In the genomic region with DNA sequence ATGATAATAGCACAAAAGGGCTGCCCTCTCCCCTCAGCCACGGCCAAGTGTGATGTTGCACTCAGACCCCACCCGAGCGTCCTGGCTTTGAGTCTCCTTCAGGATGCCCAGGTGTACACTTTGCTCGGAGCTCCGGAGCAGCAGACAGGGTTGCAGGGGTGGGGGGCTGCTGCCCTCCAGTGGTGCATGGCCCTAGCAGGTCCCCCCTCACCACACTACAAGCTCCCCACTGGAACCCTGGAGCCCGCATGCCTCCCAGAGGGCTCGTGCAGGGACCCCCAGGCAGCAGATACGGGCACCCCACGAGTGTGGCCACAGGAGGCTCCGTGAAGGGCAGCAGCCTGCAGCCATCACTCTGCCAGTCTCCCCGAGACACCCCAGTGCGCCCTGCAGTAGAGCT, we compare ENCODE assay signal across 21 cellular contexts.
DNase-seq lines count a peak whose midpoint lies in the region; ATAC-seq, FAIRE-seq and TF ChIP-seq lines count a peak whose summit lies in the region.
"Had no signal": no experiment of that assay in that cellular context is flagged by ENCODE, and none has a peak within 500 bp of the region (broad histone marks: within the 10 kb centered on the region; RNA-seq: fewer than 3 reads in every experiment).

No MANE protein-coding gene starts in this region.

- H2BK15ac ChIP-seq in neuronal stem cell (ENCODE audit: low read length): no peak overlapping the region

- no peak for TF ChIP-seq POLR2A in K562 (conservative IDR thresholded peaks at IDR 0.05)

- peak overlapping the region in 1 of 2 experiments; percentile 87; a peak in 2 of 4 replicates for H3K27ac ChIP-seq in SK-N-SH (ENCODE audit: low read depth in 2 of 2, low read length in 1 of 2)
- no peak overlapping the region for H3K27ac ChIP-seq in K562 (ENCODE audit: extremely low read depth, low read depth, low read length)
- no peak overlapping the region for H3K27ac ChIP-seq in neuronal stem cell (replicated peaks; ENCODE audit: low read length)
- H3K27ac ChIP-seq: neutrophil, SJCRH30, testis had no signal

- H3K4ac ChIP-seq in neuronal stem cell (ENCODE audit: low read length): no peak overlapping the region

- H2BK5ac ChIP-seq in neuronal stem cell (ENCODE audit: low read length): peak overlapping the region; percentile 53

- DNase-seq in SK-N-SH (peak; percentile 73), GM13977 (ENCODE audit: low spot score) (peak; percentile 29), K562 (ENCODE audit: extremely low read depth in 1 of 4, low spot score in 3 of 4) (peak in 2 of 4 experiments; percentile 14 to 18), neuronal stem cell (ENCODE audit: low spot score) (no peak), pons (ENCODE audit: low spot score) (no peak), COLO829 (ENCODE audit: low spot score) (no peak), GM10266 (ENCODE audit: extremely low spot score) (no peak)
- DNase-seq: activated CD4-positive, alpha-beta T cell treated with anti-CD3 and anti-CD28 coated beads for 4 hours; dorsolateral prefrontal cortex; GDM1; NCI-H1436 treated with DMSO at 0.1 percent for 48 hours; small intestine; stimulated activated naive B cell treated with anti-CD40 and anti-IgM and Interleukin-4, amounts not matched to agents 10 μg/mL and 1 μg/mL and 100 μg/mL, for 72 hours; testis had no signal

- H2AFZ ChIP-seq in SK-N-SH (ENCODE audit: low read depth) (no peak overlapping the region), K562 (ENCODE audit: low read depth, low read length) (no peak overlapping the region), neuronal stem cell (ENCODE audit: low read length) (no peak overlapping the region)

- H2BK120ac ChIP-seq in neuronal stem cell (ENCODE audit: low read depth, low read length): no peak overlapping the region

- H3K9me3 ChIP-seq in SK-N-SH: no peaks in the 10 kb centered on the region
- no peaks in the 10 kb centered on the region for H3K9me3 ChIP-seq in K562 (replicated peaks; ENCODE audit: control insufficient read depth, insufficient read depth, low read depth, low read length)
- peaks cover 0 to 3% of the 10 kb centered on the region in 2 donors for H3K9me3 ChIP-seq in neuronal stem cell (replicated peaks in 1 of 2; ENCODE audit: control insufficient read depth in 2 of 2, insufficient read depth in 1 of 2, low read depth in 1 of 2, low read length in 2 of 2)
- H3K9me3 ChIP-seq: neutrophil, testis had no signal

- H3K9ac ChIP-seq in SK-N-SH (no peak overlapping the region), K562 (ENCODE audit: insufficient read depth in 1 of 2, low read depth in 2 of 2, low read length in 2 of 2) (no peak overlapping the region), neuronal stem cell (ENCODE audit: low read depth, low read length, poor library complexity) (no peak overlapping the region)

- H3F3A ChIP-seq in SK-N-SH (replicated peaks; ENCODE audit: insufficient read depth): no peaks in the 10 kb centered on the region

- no peak for FAIRE-seq in K562 (lab: Jason Lieb, UNC)
- FAIRE-seq: GM19239, islet of Langerhans, small intestine had no signal

- intact Hi-C loops in K562 (cut with micrococcal nuclease): no loop called here

- H3K79me1 ChIP-seq in neuronal stem cell (ENCODE audit: low read depth, low read length): no peaks in the 10 kb centered on the region

- H4K20me1 ChIP-seq in SK-N-SH (ENCODE audit: insufficient read depth) (no peaks in the 10 kb centered on the region), K562 (replicated peaks; ENCODE audit: control insufficient read depth, insufficient read depth, low read length) (no peaks in the 10 kb centered on the region)

- H3K79me2 ChIP-seq in SK-N-SH (ENCODE audit: insufficient read depth) (no peaks in the 10 kb centered on the region), K562 (ENCODE audit: control insufficient read depth, insufficient read depth, low read length) (no peaks in the 10 kb centered on the region)

- H4K8ac ChIP-seq in neuronal stem cell (ENCODE audit: low read depth, low read length): no peak overlapping the region

- CTCF ChIA-PET in SK-N-SH (lab: Yijun Ruan, JAX): interaction anchor here (0.5 to 2.4 kb wide), 26 partner anchors 9 to 432 kb away, joined by 3 to 17 read pairs (median 4); no protein-coding TSS in a partner anchor
- CTCF ChIA-PET in K562 (lab: Yijun Ruan, JAX; ENCODE audit: low intra/inter-chr PET ratio): interaction anchor here (0.7 kb wide), 1 partner anchor 281 kb away, joined by 9 read pairs; no protein-coding TSS in a partner anchor

- H3K18ac ChIP-seq in neuronal stem cell (ENCODE audit: low read length): no peak overlapping the region

- H3K36me3 ChIP-seq in SK-N-SH (replicated peaks in 1 of 2; ENCODE audit: control insufficient read depth in 1 of 2, insufficient read depth in 2 of 2, low read length in 1 of 2): no peaks in the 10 kb centered on the region
- no peaks in the 10 kb centered on the region for H3K36me3 ChIP-seq in K562 (ENCODE audit: control insufficient read depth, insufficient read depth, low read length)
- H3K36me3 ChIP-seq in neuronal stem cell (replicated peaks in 1 of 2; ENCODE audit: control insufficient read depth in 2 of 2, insufficient read depth in 2 of 2, low read length in 2 of 2): no peaks in the 10 kb centered on the region
- H3K36me3 ChIP-seq: neutrophil, SJCRH30 had no signal

- POLR2A ChIA-PET in SK-N-SH (lab: Yijun Ruan, JAX) (interaction anchor here (1.0 to 1.8 kb wide), 2 partner anchors 74 to 372 kb away, joined by 4 to 5 read pairs; no protein-coding TSS in a partner anchor), K562 (lab: Yijun Ruan, JAX) (interaction anchor here (1.0 to 1.3 kb wide), 3 partner anchors 9 to 341 kb away, joined by 3 to 5 read pairs (median 4); no protein-coding TSS in a partner anchor)

- H3K4me3 ChIP-seq in SK-N-SH (ENCODE audit: low read depth in 2 of 2, low read length in 1 of 2): no peak overlapping the region
- H3K4me3 ChIP-seq in K562: no peak overlapping the region
- no peak overlapping the region for H3K4me3 ChIP-seq in neuronal stem cell (ENCODE audit: low read length in 2 of 2)
- H3K4me3 ChIP-seq: dorsolateral prefrontal cortex, SJCRH30, testis had no signal

- ATAC-seq in SK-N-SH treated with all-trans-retinoic acid at 6 μM for 48 hours: no peak
- ATAC-seq in K562: peak; percentile 44; the same call in 1 of the 3 replicates
- ATAC-seq: activated naive CD4-positive, alpha-beta T cell treated with anti-CD3 and anti-CD28 coated beads, Interleukin-2, amount 50 U/mL, for 72 hours; Panc1; stimulated activated naive B cell treated with anti-CD40 and anti-IgM and Interleukin-4, amounts not matched to agents 10 μg/mL and 1 μg/mL and 100 μg/mL, for 72 hours had no signal

- no TSS peak for BruUV-seq in K562 (replicated peaks; lab: Mats Ljungman, UMichigan)

- H3K4me2 ChIP-seq in SK-N-SH: no peak overlapping the region
- H3K4me2 ChIP-seq in K562 (ENCODE audit: insufficient read depth, low read length): no peak overlapping the region
- H3K4me2 ChIP-seq in neuronal stem cell (ENCODE audit: insufficient read depth, low read length, poor library complexity, severe bottlenecking): no peak overlapping the region

- no peak overlapping the region for H4K91ac ChIP-seq in neuronal stem cell (ENCODE audit: low read depth, low read length, poor library complexity)

- H3K9me1 ChIP-seq in K562 (ENCODE audit: control insufficient read depth, insufficient read depth, low read length): no peaks in the 10 kb centered on the region

- H3K4me1 ChIP-seq in SK-N-SH (ENCODE audit: control insufficient read depth in 1 of 2, insufficient read depth in 2 of 2, low read depth in 1 of 2, low read length in 1 of 2): peaks cover 0 to 35% of the 10 kb centered on the region in 2 experiments; a peak in 1 of 4 replicates
- no peaks in the 10 kb centered on the region for H3K4me1 ChIP-seq in K562 (replicated peaks in 1 of 2; ENCODE audit: control insufficient read depth in 2 of 2, insufficient read depth in 2 of 2, low read length in 2 of 2)
- no peaks in the 10 kb centered on the region for H3K4me1 ChIP-seq in neuronal stem cell (ENCODE audit: control insufficient read depth in 2 of 2, insufficient read depth in 1 of 2, low read depth in 1 of 2, low read length in 2 of 2)
- H3K4me1 ChIP-seq: SJCRH30, testis had no signal

- peak overlapping the region; percentile 71 for H3K14ac ChIP-seq in neuronal stem cell (ENCODE audit: low read length)

- 56% methylated on average over 6 of the region's 12 CpGs for WGBS in SK-N-SH (ENCODE audit: low lambda C conversion rate)
- WGBS in K562 (ENCODE audit: insufficient coverage, low coverage, missing lambda C conversion rate): 5% methylated on average over 4 of the region's 12 CpGs
- WGBS in neuronal stem cell (ENCODE audit: extremely low coverage in 2 of 2, insufficient read length in 2 of 2, insufficient replicate concordance in 1 of 2), 2 donors: no CpG with 5 or more reads among the region's 12 CpGs

- H2BK12ac ChIP-seq in neuronal stem cell (ENCODE audit: low read length): peak overlapping the region; percentile 41

- H3K23ac ChIP-seq in neuronal stem cell (ENCODE audit: low read depth, low read length, poor library complexity): peak overlapping the region; percentile 55

- in situ Hi-C loops in GM13977 (cut with MboI; ENCODE audit: low pct_unique_long_range_greater_than_20kb, low sequenced_read_pairs, unreplicated experiment): no loop called here
- in situ Hi-C loops in K562 (cut with MboI): no loop called here

- H2AK5ac ChIP-seq in neuronal stem cell (ENCODE audit: low read depth, low read length): peak overlapping the region; percentile 46

- H3K9me2 ChIP-seq in SK-N-SH: no peaks in the 10 kb centered on the region

- peak; percentile 58 for TF ChIP-seq RAD21 in SK-N-SH (IDR thresholded peaks at IDR 0.05; ENCODE audit: low read length)
- 0 out of 4 replicates have a peak, but pooled peaks of 1 of the 2 experiments have one; percentile 10 for TF ChIP-seq RAD21 in K562 (CRISPR knock-in tag; conservative IDR thresholded peaks at IDR 0.05 in 1 of 2, IDR thresholded peaks at IDR 0.05 in 1 of 2)

- no peak for TF ChIP-seq CTCF in SK-N-SH (IDR thresholded peaks at IDR 0.05)
- no peak for TF ChIP-seq CTCF in GM13977 (IDR thresholded peaks at IDR 0.05; ENCODE audit: extremely low read depth, insufficient read depth, missing control alignments)
- TF ChIP-seq CTCF in K562 (IDR thresholded peaks at IDR 0.05 in 2 of 3, conservative IDR thresholded peaks at IDR 0.05 in 1 of 3; ENCODE audit: insufficient read depth in 2 of 3, low read depth in 1 of 3, low read length in 3 of 3): 0 out of 6 replicates have a peak, but pooled peaks of 1 of the 3 experiments have one; percentile 5
- TF ChIP-seq CTCF in GM10266 (IDR thresholded peaks at IDR 0.05; ENCODE audit: control insufficient read depth, insufficient read depth, low read depth, missing control alignments): no peak

- TF ChIP-seq EP300 in SK-N-SH (IDR thresholded peaks at IDR 0.05; ENCODE audit: borderline replicate concordance in 1 of 2, low read depth in 1 of 2, low read length in 1 of 2) (no peak), K562 (IDR thresholded peaks at IDR 0.05; ENCODE audit: low read length) (no peak)

- H3K27me3 ChIP-seq in SK-N-SH (ENCODE audit: insufficient read depth): no peaks in the 10 kb centered on the region
- H3K27me3 ChIP-seq in K562 (ENCODE audit: control insufficient read depth in 2 of 2, insufficient read depth in 2 of 2, low read length in 2 of 2): peaks cover 0 to 16% of the 10 kb centered on the region in 2 experiments; a peak in 1 of 5 replicates
- peaks cover 0 to 7% (median 0%) of the 10 kb centered on the region in 3 experiments for H3K27me3 ChIP-seq in neuronal stem cell (ENCODE audit: control insufficient read depth in 3 of 3, insufficient read depth in 3 of 3, low read depth in 1 of 3, low read length in 3 of 3)
- H3K27me3 ChIP-seq: neutrophil, SJCRH30, testis had no signal

Comparison
In these comparisons a context has a peak if more than half of its experiments do, and no peak if none do; other contexts are left out.
1. DNase-seq: peak in SK-N-SH (single experiment) and GM13977 (single experiment); none in neuronal stem cell (single experiment), pons (single experiment), COLO829 (single experiment) and GM10266 (single experiment).